Comparison of ENCODE assay signal across 13 cellular contexts in genomic region chr19:54147676-54148075, GRCh38.
"Had no signal": no experiment of that assay in that cellular context is flagged by ENCODE, and none has a peak within 500 bp of the region (broad histone marks: within the 10 kb centered on the region; RNA-seq: fewer than 3 reads in every experiment).

No MANE protein-coding gene starts in this region.

- DNase-seq: activated CD4-positive, alpha-beta T cell treated with anti-CD3 and anti-CD28 coated beads, Interleukin-2, amount 50 U/mL, for 4 hours; activated gamma-delta T cell; activated T-cell treated with anti-CD3 and anti-CD28 coated beads, Interleukin-2, amount 50 U/mL, for 4 hours; aorta; immature natural killer cell; left cardiac atrium; mammary epithelial cell; natural killer cell; stimulated activated CD4-positive, alpha-beta T cell treated with anti-CD3 and anti-CD28 coated beads, Interleukin-4, amount 100 ng/mL, for 4 hours; thyroid gland had no signal

- H3K27me3 ChIP-seq: breast epithelium, thyroid gland, uterus had no signal

- H3K9me3 ChIP-seq: breast epithelium, thyroid gland, uterus had no signal

- H3K4me3 ChIP-seq: breast epithelium, thyroid gland, uterus had no signal

- H3K36me3 ChIP-seq: uterus had no signal

- H3K4me1 ChIP-seq: breast epithelium, thyroid gland, uterus had no signal

- H3K27ac ChIP-seq: breast epithelium, thyroid gland had no signal

- ATAC-seq: activated CD4-positive, CD25-positive, alpha-beta regulatory T cell treated with anti-CD3 and anti-CD28 coated beads, Interleukin-2, amount 50 U/mL, for 24 hours; activated T-cell treated with anti-CD3 and anti-CD28 coated beads, Interleukin-2, amount 50 U/mL, for 4 hours; natural killer cell had no signal
